ENCODE assay signal across 9 cellular contexts in the genomic region with DNA sequence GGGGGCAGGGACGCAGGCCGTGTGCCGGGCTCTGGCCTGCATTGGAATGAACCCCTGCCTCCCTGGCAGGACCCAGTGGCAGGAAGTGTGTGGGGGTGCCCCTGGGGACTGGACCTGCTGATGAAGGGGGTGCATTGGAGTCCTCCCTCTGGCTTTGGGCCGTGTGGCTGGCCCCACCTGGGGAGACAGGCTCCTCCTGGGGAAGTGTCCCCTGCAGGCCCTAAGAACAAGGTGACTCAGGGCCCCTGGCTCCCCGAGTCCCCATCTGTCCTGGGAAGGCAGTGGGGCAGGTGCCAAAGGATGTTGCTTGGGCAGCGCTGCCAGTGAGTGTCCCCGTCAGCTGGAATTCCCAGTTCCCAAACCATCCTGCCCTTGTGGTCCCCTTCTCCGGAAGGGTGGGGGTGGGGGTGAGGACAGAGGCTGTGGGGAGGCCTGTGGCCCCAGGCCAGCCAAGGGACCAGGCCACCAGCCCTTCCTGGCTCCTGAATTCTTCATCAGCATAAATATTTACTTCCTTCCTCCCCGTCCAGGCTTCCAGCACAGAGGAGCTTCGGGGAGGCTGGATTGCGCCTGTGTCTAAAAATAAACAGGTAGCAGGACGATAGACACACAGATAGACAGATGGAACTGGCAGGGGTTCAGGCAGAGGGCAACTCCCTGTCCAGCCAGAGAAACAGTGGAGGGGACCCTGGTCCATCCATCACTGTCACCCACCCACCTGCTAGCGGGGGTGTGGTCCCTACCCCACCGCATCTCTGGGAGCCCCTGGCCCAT. TPM values are rescaled to one million over a fixed set of nuclear protein-coding genes. Genes with fewer than 3 reads are reported as not detected.
A peak's percentile ranks its signal among the peaks of the same experiment; 100 is the strongest.
DNase-seq lines count a peak whose midpoint lies in the region; ATAC-seq and TF ChIP-seq lines count a peak whose summit lies in the region.
"Had no signal": no experiment of that assay in that cellular context is flagged by ENCODE, and none has a peak within 500 bp of the region (broad histone marks: within the 10 kb centered on the region; RNA-seq: fewer than 3 reads in every experiment).

No MANE protein-coding gene starts in this region.

- no peak for TF ChIP-seq POLR2A in GM18505 (IDR thresholded peaks at IDR 0.05; ENCODE audit: borderline replicate concordance, extremely low read depth, insufficient read depth, insufficient read length)

- peak; percentile 24 to 70 (median 58) for ATAC-seq in heart right ventricle
- ATAC-seq in CD4-positive, alpha-beta T cell (ENCODE audit: poor library complexity): no peak
- no peak for ATAC-seq in GM21786 (IDR thresholded peaks at IDR 0.05; ENCODE audit: unreplicated experiment)
- ATAC-seq in GM18505 (IDR thresholded peaks at IDR 0.05; ENCODE audit: unreplicated experiment): no peak

- H3K18ac ChIP-seq in trophoblast cell (ENCODE audit: low read length): peak overlapping the region; percentile 36

- H3K79me1 ChIP-seq in trophoblast cell (ENCODE audit: low read length): peaks cover 7% of the 10 kb centered on the region

- peak overlapping the region; percentile 8 for H3K14ac ChIP-seq in trophoblast cell (ENCODE audit: low read length)

- TF ChIP-seq CTCF in Calu3 (IDR thresholded peaks at IDR 0.05; ENCODE audit: unreplicated experiment) (no peak), VCaP (conservative IDR thresholded peaks at IDR 0.05) (no peak), heart right ventricle (IDR thresholded peaks at IDR 0.05) (no peak)
- no peak for TF ChIP-seq CTCF in CD4-positive, alpha-beta T cell (IDR thresholded peaks at IDR 0.05)

- H3K27ac ChIP-seq in VCaP (peak overlapping the region; percentile 58), heart right ventricle (peak overlapping the region; percentile 84 to 99 (median 92)), trophoblast cell (ENCODE audit: low read depth, low read length) (no peak overlapping the region)
- H3K27ac ChIP-seq in CD4-positive, alpha-beta T cell (ENCODE audit: low read depth, low read length): no peak overlapping the region

- H3K27me3 ChIP-seq in heart right ventricle (peaks cover 0 to 4% (median 0%) of the 10 kb centered on the region in 7 donors), trophoblast cell (ENCODE audit: insufficient read depth, low read length) (no peaks in the 10 kb centered on the region)
- H3K27me3 ChIP-seq in CD4-positive, alpha-beta T cell (ENCODE audit: control insufficient read depth, insufficient read depth, low read length): peaks cover 4% of the 10 kb centered on the region

- peak overlapping the region; percentile 90 for H4K91ac ChIP-seq in trophoblast cell (ENCODE audit: low read depth, low read length)

- intact Hi-C loops in Calu3 (cut with micrococcal nuclease; ENCODE audit: unreplicated experiment) (no loop called here), heart right ventricle (cut with DNase I) (loop anchor here in 5 of 10 donors (1.0 to 5.0 kb wide), 5 partner anchors 22 to 146 kb away; partner anchors contain the start of gene TFAP4 (in 3 of the 5))
- intact Hi-C loops in CD4-positive, alpha-beta T cell (cut with DNase I, micrococcal nuclease): loop anchor here in 1 of 2 experiments (2.0 kb wide), 2 partner anchors 20 to 128 kb away; no protein-coding TSS in a partner anchor

- H2BK12ac ChIP-seq in trophoblast cell (ENCODE audit: low read length): no peak overlapping the region

- BruUV-seq in Calu3 (replicated peaks; lab: Mats Ljungman, UMichigan): no TSS peak

- peak overlapping the region; percentile 68 for H3K4me3 Mint-ChIP-seq in Calu3 (ENCODE audit: low read depth, unreplicated experiment)
- H3K4me3 Mint-ChIP-seq in CD4-positive, alpha-beta T cell: no peak overlapping the region

- H3K4me3 ChIP-seq in heart right ventricle (peak overlapping the region in 9 of 10 donors; percentile 36 to 66 (median 54)), trophoblast cell (ENCODE audit: low read depth, low read length) (no peak overlapping the region)

- no peak overlapping the region for H2BK5ac ChIP-seq in trophoblast cell (ENCODE audit: low read depth, low read length, poor library complexity)

- H3K9me3 Mint-ChIP-seq in Calu3 (ENCODE audit: low read depth, unreplicated experiment): no peaks in the 10 kb centered on the region
- H3K9me3 Mint-ChIP-seq in CD4-positive, alpha-beta T cell: no peaks in the 10 kb centered on the region

- no peak overlapping the region for H4K8ac ChIP-seq in trophoblast cell (ENCODE audit: low read depth, low read length)

- H3K9me3 ChIP-seq in heart right ventricle (no peaks in the 10 kb centered on the region), trophoblast cell (ENCODE audit: insufficient read depth, low read depth, low read length) (peaks cover 2% of the 10 kb centered on the region)
- H3K9me3 ChIP-seq in CD4-positive, alpha-beta T cell (ENCODE audit: control insufficient read depth, low read length): no peaks in the 10 kb centered on the region

- H3K79me2 ChIP-seq in trophoblast cell (ENCODE audit: control insufficient read depth, insufficient read depth, low read length, poor library complexity): peaks cover 5% of the 10 kb centered on the region

- peaks cover 0 to 22% (median 15%) of the 10 kb centered on the region in 9 donors for H3K36me3 ChIP-seq in heart right ventricle
- H3K36me3 ChIP-seq in trophoblast cell (ENCODE audit: control insufficient read depth in 1 of 2, insufficient read depth in 2 of 2, low read length in 2 of 2): peaks cover 12 to 15% of the 10 kb centered on the region in 2 experiments

- POLR2A ChIA-PET in CD4-positive, alpha-beta T cell (lab: Charles Lee): interaction anchor here (0.7 to 2.2 kb wide), 6 partner anchors 14 to 75 kb away, joined by 3 to 9 read pairs (median 4); no protein-coding TSS in a partner anchor

- 9 to 16% methylated on average over 14 of the region's 14 CpGs for WGBS in heart right ventricle, 2 donors
- no CpG with 5 or more reads among the region's 14 CpGs for WGBS in trophoblast cell (ENCODE audit: extremely low coverage, insufficient coverage, insufficient read length)

- CTCF ChIA-PET in Calu3 (lab: Charles Lee): interaction anchor here (0.6 to 6.3 kb wide), 19 partner anchors 11 to 360 kb away, joined by 3 to 89 read pairs (median 6); partner anchors contain the start of genes GLIS2 and TFAP4
- CTCF ChIA-PET in CD4-positive, alpha-beta T cell (lab: Charles Lee): interaction anchor here (0.9 to 1.7 kb wide), 7 partner anchors 11 to 75 kb away, joined by 3 to 12 read pairs (median 5); partner anchors contain the start of gene TFAP4

- DNase-seq in Calu3 (no peak), heart right ventricle (no peak), trophoblast cell (no peak), COR-L47 (lab: John Stamatoyannopoulos, UW) (no peak)
- DNase-seq in CD4-positive, alpha-beta T cell: no peak
- DNase-seq: NCI-H1694 had no signal

- H2AFZ ChIP-seq in trophoblast cell (ENCODE audit: insufficient read depth, low read length, poor library complexity): peak overlapping the region; percentile 11

- H3K9ac ChIP-seq in trophoblast cell (ENCODE audit: low read length): no peak overlapping the region

- H3K27me3 Mint-ChIP-seq in Calu3 (ENCODE audit: unreplicated experiment): no peaks in the 10 kb centered on the region
- H3K27me3 Mint-ChIP-seq in CD4-positive, alpha-beta T cell: no peaks in the 10 kb centered on the region

- no peak overlapping the region for H3K27ac Mint-ChIP-seq in Calu3 (ENCODE audit: unreplicated experiment)
- H3K27ac Mint-ChIP-seq in CD4-positive, alpha-beta T cell: no peak overlapping the region

- H2BK120ac ChIP-seq in trophoblast cell (ENCODE audit: insufficient read depth, low read length, poor library complexity): no peak overlapping the region

- H3K4me1 ChIP-seq in heart right ventricle (peaks cover 44 to 70% (median 63%) of the 10 kb centered on the region in 9 donors), trophoblast cell (ENCODE audit: control insufficient read depth in 1 of 2, insufficient read depth in 2 of 2, low read length in 2 of 2) (peaks cover 13 to 25% of the 10 kb centered on the region in 2 experiments)

- H2AK5ac ChIP-seq in trophoblast cell (ENCODE audit: low read length): no peak overlapping the region

- peak overlapping the region; percentile 87 for H3K4me2 ChIP-seq in trophoblast cell (ENCODE audit: low read length)

- no peak overlapping the region for H3K23ac ChIP-seq in trophoblast cell (ENCODE audit: low read length)

- no peak overlapping the region for H4K12ac ChIP-seq in trophoblast cell (ENCODE audit: low read depth, low read length)

- peaks cover 24% of the 10 kb centered on the region for H3K36me3 Mint-ChIP-seq in Calu3 (ENCODE audit: insufficient read depth, unreplicated experiment)
- no peaks in the 10 kb centered on the region for H3K36me3 Mint-ChIP-seq in CD4-positive, alpha-beta T cell (ENCODE audit: low read depth)

- peak overlapping the region; percentile 12 for H3K4ac ChIP-seq in trophoblast cell (ENCODE audit: low read depth, low read length)

- peaks cover 8% of the 10 kb centered on the region for H3K4me1 Mint-ChIP-seq in Calu3 (ENCODE audit: low read depth, unreplicated experiment)
- no peaks in the 10 kb centered on the region for H3K4me1 Mint-ChIP-seq in CD4-positive, alpha-beta T cell (ENCODE audit: low read depth)

RNA-seq across cellular contexts. Expression of gene GLIS2, which starts 12.9 kb away (rescaled TPM):
- 22.1 and 24.5 TPM in 2 replicates for total RNA-seq in Calu3 (2022)
- 10 to 100 TPM in 8 of 10 donors, 1 to 10 TPM in 2; 9.0 to 16.9 (median 14.9) TPM for total RNA-seq in heart right ventricle
- 10 to 100 TPM in 1 of 2 donors, 1 to 10 TPM in 1; 6.9 to 13.1 TPM for polyA plus RNA-seq in heart right ventricle
- polyA plus RNA-seq in trophoblast cell (2013): 22.5 and 23.2 TPM in 2 replicates
- total RNA-seq in CD4-positive, alpha-beta T cell: not detected

RNA-seq across cellular contexts. Expression of gene PAM16, which starts 22.4 kb away (rescaled TPM):
- total RNA-seq in Calu3 (2022) (72.7 and 85.3 TPM in 2 replicates), heart right ventricle (10 to 100 TPM; 44.2 to 75.0 (median 55.6) TPM)
- 100 to 1,000 TPM; 136 to 288 TPM for polyA plus RNA-seq in heart right ventricle
- polyA plus RNA-seq in trophoblast cell (2013): 40.6 and 45.5 TPM in 2 replicates
- total RNA-seq in CD4-positive, alpha-beta T cell: 10 to 100 TPM; 24.9 to 26.8 TPM

RNA-seq across cellular contexts. Expression of gene VASN, which starts 42.9 kb away (rescaled TPM):
- total RNA-seq in Calu3 (2022) (18.1 and 22.4 TPM in 2 replicates), heart right ventricle (10 to 100 TPM in 1 of 10 donors, 1 to 10 TPM in 9; 3.1 to 14.7 (median 5.8) TPM)
- polyA plus RNA-seq in heart right ventricle: 10 to 100 TPM in 1 of 2 donors, 1 to 10 TPM in 1; 7.7 to 27.9 TPM
- 17.6 and 18.2 TPM in 2 replicates for polyA plus RNA-seq in trophoblast cell (2013)
- total RNA-seq in CD4-positive, alpha-beta T cell: under 1 TPM; 0.70 to 0.77 TPM

RNA-seq across cellular contexts. Expression of gene TFAP4, which starts 55.9 kb away (rescaled TPM):
- total RNA-seq in Calu3 (2022): 31.4 and 31.9 TPM in 2 replicates
- total RNA-seq in heart right ventricle: 1 to 10 TPM; 1.8 to 6.6 (median 3.1) TPM
- polyA plus RNA-seq in heart right ventricle: 1 to 10 TPM; 2.0 to 4.6 TPM
- 4.5 and 4.6 TPM in 2 replicates for polyA plus RNA-seq in trophoblast cell (2013)
- total RNA-seq in CD4-positive, alpha-beta T cell: 10 to 100 TPM in 1 of 2 experiments, 1 to 10 TPM in 1; 8.6 to 10.8 TPM

Comparison
In these comparisons a context has a peak if more than half of its experiments do, and no peak if none do; other contexts are left out.
1. H3K27ac ChIP-seq: peak in VCaP (single experiment) and heart right ventricle (10 of 10); none in trophoblast cell (single experiment) and CD4-positive, alpha-beta T cell (single experiment).
2. ATAC-seq: peak in heart right ventricle (8 of 8); none in CD4-positive, alpha-beta T cell (single experiment), GM21786 (single experiment) and GM18505 (single experiment).
3. RNA of gene GLIS2, which starts 12.9 kb away (total RNA-seq): 22.1 to 24.5 TPM in Calu3 and 9.0 to 16.9 TPM in heart right ventricle; not detected in CD4-positive, alpha-beta T cell; every median in the first group is over 4 times any median in the second.